ENCODE assay signal across 19 cellular contexts in genomic region chr10:17092986-17093803, GRCh38. TPM values are rescaled to one million over a fixed set of nuclear protein-coding genes. Genes with fewer than 3 reads are reported as not detected.
A peak's percentile ranks its signal among the peaks of the same experiment; 100 is the strongest.
DNase-seq lines count a peak whose midpoint lies in the region; ATAC-seq, FAIRE-seq and TF ChIP-seq lines count a peak whose summit lies in the region.
"Had no signal": no experiment of that assay in that cellular context is flagged by ENCODE, and none has a peak within 500 bp of the region (broad histone marks: within the 10 kb centered on the region; RNA-seq: fewer than 3 reads in every experiment).

No MANE protein-coding gene starts in this region.

- H3K79me2 ChIP-seq in SK-N-SH (ENCODE audit: insufficient read depth): no peaks in the 10 kb centered on the region

- no peaks in the 10 kb centered on the region for H3F3A ChIP-seq in SK-N-SH (replicated peaks; ENCODE audit: insufficient read depth)

- no peaks in the 10 kb centered on the region for H4K20me1 ChIP-seq in SK-N-SH (ENCODE audit: insufficient read depth)

- no peak for TF ChIP-seq CTCF in activated CD8-positive, alpha-beta T cell treated with anti-CD3 and anti-CD28 coated beads for 36 hours (IDR thresholded peaks at IDR 0.05)
- TF ChIP-seq CTCF in SK-N-SH (IDR thresholded peaks at IDR 0.05): no peak

- WGBS in SK-N-SH (ENCODE audit: low lambda C conversion rate): 25% methylated on average over 5 of the region's 5 CpGs

- peaks cover 27% of the 10 kb centered on the region for H3K9me3 ChIP-seq in SK-N-SH
- H3K9me3 ChIP-seq in neuron (ENCODE audit: low read length): no peaks in the 10 kb centered on the region

- DNase-seq in activated CD8-positive, alpha-beta T cell treated with anti-CD3 and anti-CD28 coated beads for 36 hours: no peak
- DNase-seq in activated CD8-positive, alpha-beta T cell treated with anti-CD3 and anti-CD28 coated beads, Interleukin-2, amount 10 ng/mL, durations not matched to agents 7 days and 5 days: no peak
- no peak for DNase-seq in SK-N-SH
- DNase-seq in NCI-H774 (lab: John Stamatoyannopoulos, UW): no peak
- DNase-seq: 8988T; COR-L47; DMS 273 treated with DMSO at 0.1 percent for 48 hours; DND-41; GM23248; NCI-H1105 treated with DMSO at 0.1 percent for 48 hours; NCI-H1694 treated with DMSO at 0.1 percent for 48 hours; NK-92 treated with Interleukin-12 subunit alpha and Interleukin-12 subunit beta, amount 100 ng/mL, for 24 hours; SHP77 had no signal

- no peak for ATAC-seq in activated CD8-positive, alpha-beta T cell treated with anti-CD3 and anti-CD28 coated beads for 36 hours
- ATAC-seq in activated CD8-positive, alpha-beta T cell treated with anti-CD3 and anti-CD28 coated beads, Interleukin-2, amount 10 ng/mL, durations not matched to agents 7 days and 5 days: no peak
- ATAC-seq in GM21515 (IDR thresholded peaks at IDR 0.05; ENCODE audit: unreplicated experiment) (no peak), HG02938 (IDR thresholded peaks at IDR 0.05; ENCODE audit: unreplicated experiment) (no peak)

- peak overlapping the region; percentile 35 to 89; a peak in 3 of 4 replicates for H3K27ac ChIP-seq in SK-N-SH (ENCODE audit: low read depth in 2 of 2, low read length in 1 of 2)
- H3K27ac ChIP-seq: GM23248 had no signal

- TF ChIP-seq RAD21 in SK-N-SH (IDR thresholded peaks at IDR 0.05; ENCODE audit: low read length): no peak

- H3K4me3 ChIP-seq in SK-N-SH (ENCODE audit: low read depth in 2 of 2, low read length in 1 of 2): no peak overlapping the region
- no peak overlapping the region for H3K4me3 ChIP-seq in neuron (ENCODE audit: low read length)
- H3K4me3 ChIP-seq: GM23248 had no signal

- H3K4me1 Mint-ChIP-seq in activated CD8-positive, alpha-beta T cell treated with anti-CD3 and anti-CD28 coated beads for 36 hours (ENCODE audit: low read depth): peaks cover 8% of the 10 kb centered on the region
- H3K4me1 Mint-ChIP-seq in activated CD8-positive, alpha-beta T cell treated with anti-CD3 and anti-CD28 coated beads, Interleukin-2, amount 10 ng/mL, durations not matched to agents 7 days and 5 days (ENCODE audit: low read depth): peaks cover 18% of the 10 kb centered on the region
- H3K4me1 Mint-ChIP-seq: B cell had no signal

- H3K9ac ChIP-seq in SK-N-SH: no peak overlapping the region
- H3K9ac ChIP-seq: GM23248 had no signal

- intact Hi-C loops in activated CD8-positive, alpha-beta T cell treated with anti-CD3 and anti-CD28 coated beads for 36 hours (cut with micrococcal nuclease): no loop called here

- no peak overlapping the region for H3K4me2 ChIP-seq in SK-N-SH

- H3K36me3 ChIP-seq in SK-N-SH (replicated peaks in 1 of 2; ENCODE audit: control insufficient read depth in 1 of 2, insufficient read depth in 2 of 2, low read length in 1 of 2): peaks cover 0 to 11% of the 10 kb centered on the region in 2 experiments
- no peaks in the 10 kb centered on the region for H3K36me3 ChIP-seq in neuron (ENCODE audit: insufficient read depth, low read length)

- peak; percentile 12 to 77; a peak in 2 of 4 replicates for TF ChIP-seq EP300 in SK-N-SH (IDR thresholded peaks at IDR 0.05; ENCODE audit: borderline replicate concordance in 1 of 2, low read depth in 1 of 2, low read length in 1 of 2)

- H3K36me3 Mint-ChIP-seq in activated CD8-positive, alpha-beta T cell treated with anti-CD3 and anti-CD28 coated beads for 36 hours (ENCODE audit: low read depth): peaks cover 5% of the 10 kb centered on the region
- peaks cover 11% of the 10 kb centered on the region for H3K36me3 Mint-ChIP-seq in activated CD8-positive, alpha-beta T cell treated with anti-CD3 and anti-CD28 coated beads, Interleukin-2, amount 10 ng/mL, durations not matched to agents 7 days and 5 days (ENCODE audit: low read depth)

- no peaks in the 10 kb centered on the region for H3K9me2 ChIP-seq in SK-N-SH

- no peaks in the 10 kb centered on the region for H3K27me3 Mint-ChIP-seq in activated CD8-positive, alpha-beta T cell treated with anti-CD3 and anti-CD28 coated beads for 36 hours
- no peaks in the 10 kb centered on the region for H3K27me3 Mint-ChIP-seq in activated CD8-positive, alpha-beta T cell treated with anti-CD3 and anti-CD28 coated beads, Interleukin-2, amount 10 ng/mL, durations not matched to agents 7 days and 5 days (ENCODE audit: low read depth)
- H3K27me3 Mint-ChIP-seq: B cell; CD4-positive, CD25-positive, alpha-beta regulatory T cell had no signal

- H3K4me3 Mint-ChIP-seq in activated CD8-positive, alpha-beta T cell treated with anti-CD3 and anti-CD28 coated beads for 36 hours: no peak overlapping the region
- H3K4me3 Mint-ChIP-seq in activated CD8-positive, alpha-beta T cell treated with anti-CD3 and anti-CD28 coated beads, Interleukin-2, amount 10 ng/mL, durations not matched to agents 7 days and 5 days: no peak overlapping the region
- H3K4me3 Mint-ChIP-seq: B cell; CD4-positive, CD25-positive, alpha-beta regulatory T cell had no signal

- H3K27me3 ChIP-seq in SK-N-SH (ENCODE audit: insufficient read depth) (no peaks in the 10 kb centered on the region), neuron (ENCODE audit: insufficient read depth, low read length) (no peaks in the 10 kb centered on the region)

- FAIRE-seq in endometrium (lab: Jason Lieb, UNC): peak; percentile 97

- H3K27ac Mint-ChIP-seq in activated CD8-positive, alpha-beta T cell treated with anti-CD3 and anti-CD28 coated beads for 36 hours: peak overlapping the region; percentile 28
- no peak overlapping the region for H3K27ac Mint-ChIP-seq in activated CD8-positive, alpha-beta T cell treated with anti-CD3 and anti-CD28 coated beads, Interleukin-2, amount 10 ng/mL, durations not matched to agents 7 days and 5 days
- H3K27ac Mint-ChIP-seq: B cell; CD4-positive, CD25-positive, alpha-beta regulatory T cell had no signal

- CTCF ChIA-PET in activated CD8-positive, alpha-beta T cell treated with anti-CD3 and anti-CD28 coated beads for 36 hours (lab: Charles Lee): no interaction called here
- CTCF ChIA-PET in activated CD8-positive, alpha-beta T cell treated with anti-CD3 and anti-CD28 coated beads, Interleukin-2, amount 10 ng/mL, durations not matched to agents 7 days and 5 days (lab: Charles Lee): interaction anchor here (0.6 kb wide), 1 partner anchor 11 kb away, joined by 3 read pairs; no protein-coding TSS in a partner anchor
- CTCF ChIA-PET in SK-N-SH (lab: Yijun Ruan, JAX): no interaction called here

- peaks cover 2 to 6% of the 10 kb centered on the region in 2 experiments; a peak in 2 of 4 replicates for H3K4me1 ChIP-seq in SK-N-SH (ENCODE audit: control insufficient read depth in 1 of 2, insufficient read depth in 2 of 2, low read depth in 1 of 2, low read length in 1 of 2)
- peaks cover 4% of the 10 kb centered on the region for H3K4me1 ChIP-seq in neuron (ENCODE audit: insufficient read depth, low read length)

- H2AFZ ChIP-seq in SK-N-SH (ENCODE audit: low read depth) (no peak overlapping the region), neuron (ENCODE audit: low read depth, low read length) (peak overlapping the region; percentile 17)
- H2AFZ ChIP-seq: GM23248 had no signal

- H3K9me3 Mint-ChIP-seq in activated CD8-positive, alpha-beta T cell treated with anti-CD3 and anti-CD28 coated beads for 36 hours: no peaks in the 10 kb centered on the region
- peaks cover 12% of the 10 kb centered on the region for H3K9me3 Mint-ChIP-seq in activated CD8-positive, alpha-beta T cell treated with anti-CD3 and anti-CD28 coated beads, Interleukin-2, amount 10 ng/mL, durations not matched to agents 7 days and 5 days (ENCODE audit: insufficient read depth)

- POLR2A ChIA-PET in activated CD8-positive, alpha-beta T cell treated with anti-CD3 and anti-CD28 coated beads for 36 hours (lab: Charles Lee): no interaction called here
- POLR2A ChIA-PET in activated CD8-positive, alpha-beta T cell treated with anti-CD3 and anti-CD28 coated beads, Interleukin-2, amount 10 ng/mL, durations not matched to agents 7 days and 5 days (lab: Charles Lee): no interaction called here
- POLR2A ChIA-PET in SK-N-SH (lab: Yijun Ruan, JAX): no interaction called here

TF ChIP-seq in SK-N-SH, 30 proteins besides CTCF, POLR2A, EP300 and RAD21:
- peak; percentile 71 for TF ChIP-seq TCF12 (IDR thresholded peaks at IDR 0.05)
- TF ChIP-seq, protein P1, sequence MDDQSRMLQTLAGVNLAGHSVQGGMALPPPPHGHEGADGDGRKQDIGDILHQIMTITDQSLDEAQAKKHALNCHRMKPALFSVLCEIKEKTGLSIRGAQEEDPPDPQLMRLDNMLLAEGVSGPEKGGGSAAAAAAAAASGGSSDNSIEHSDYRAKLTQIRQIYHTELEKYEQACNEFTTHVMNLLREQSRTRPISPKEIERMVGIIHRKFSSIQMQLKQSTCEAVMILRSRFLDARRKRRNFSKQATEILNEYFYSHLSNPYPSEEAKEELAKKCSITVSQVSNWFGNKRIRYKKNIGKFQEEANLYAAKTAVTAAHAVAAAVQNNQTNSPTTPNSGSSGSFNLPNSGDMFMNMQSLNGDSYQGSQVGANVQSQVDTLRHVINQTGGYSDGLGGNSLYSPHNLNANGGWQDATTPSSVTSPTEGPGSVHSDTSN (IDR thresholded peaks at IDR 0.05): peak; percentile 59; the same call in 1 of the 2 replicates
- TF ChIP-seq MXI1 (IDR thresholded peaks at IDR 0.05; ENCODE audit: low read depth, low read length): no peak
- TF ChIP-seq NRF1 (IDR thresholded peaks at IDR 0.05; ENCODE audit: low read depth, low read length): no peak

RNA-seq across cellular contexts. Expression of gene CUBN, which starts 36.4 kb away (rescaled TPM):
- total RNA-seq in activated CD8-positive, alpha-beta T cell treated with anti-CD3 and anti-CD28 coated beads for 36 hours: under 1 TPM; 0.38 to 0.65 TPM
- 1 to 10 TPM in 1 of 2 experiments, under 1 TPM in 1; 0.68 to 1.2 TPM for total RNA-seq in activated CD8-positive, alpha-beta T cell treated with anti-CD3 and anti-CD28 coated beads, Interleukin-2, amount 10 ng/mL, durations not matched to agents 7 days and 5 days
- polyA plus RNA-seq in SK-N-SH (2012; rRNA removed): 2.4 and 2.7 TPM in 2 replicates
- 3.5 and 4.0 TPM in 2 replicates for polyA plus RNA-seq in SK-N-SH (2012; cell fraction: cytosol; rRNA removed)
- polyA plus RNA-seq in SK-N-SH (2012; cell fraction: nucleus; rRNA removed): 1.1 and 2.5 TPM in 2 replicates
